ENCODE assay signal across 16 cellular contexts in genomic region chr12:73452672-73453469, GRCh38.
DNase-seq lines count a peak whose midpoint lies in the region; ATAC-seq and TF ChIP-seq lines count a peak whose summit lies in the region.
"Had no signal": no experiment of that assay in that cellular context is flagged by ENCODE, and none has a peak within 500 bp of the region (broad histone marks: within the 10 kb centered on the region; RNA-seq: fewer than 3 reads in every experiment).

No MANE protein-coding gene starts in this region.

- H2AFZ ChIP-seq in KMS-11 (ENCODE audit: low read depth), result peak overlapping the region; percentile 73

- H3K9ac ChIP-seq in KMS-11, result peak overlapping the region; percentile 56

- peak overlapping the region; percentile 79 for H3K4me2 ChIP-seq in KMS-11

- H3K27me3 ChIP-seq in KMS-11 (ENCODE audit: insufficient read depth, low read depth) (no peaks in the 10 kb centered on the region), foreskin keratinocyte (no peaks in the 10 kb centered on the region)
- H3K27me3 ChIP-seq: tibial nerve had no signal

- 0 out of 2 replicates have a peak overlapping the region, but pooled peaks have one; percentile 10 for H3K4me3 ChIP-seq in GM08714 (ENCODE audit: low read length)
- H3K4me3 ChIP-seq in KMS-11 (IDR thresholded peaks at IDR 0.05; ENCODE audit: insufficient read depth, low read depth, low read length), result no peak overlapping the region
- H3K4me3 ChIP-seq: tibial nerve had no signal

- H3K36me3 ChIP-seq in KMS-11 (ENCODE audit: insufficient read depth), result no peaks in the 10 kb centered on the region
- H3K36me3 ChIP-seq: tibial nerve had no signal

- H3K27ac ChIP-seq in KMS-11 (peak overlapping the region; percentile 74), foreskin keratinocyte (no peak overlapping the region)
- H3K27ac ChIP-seq: RWPE1, tibial nerve, VCaP had no signal

- H3K4me1 ChIP-seq in KMS-11 (ENCODE audit: low read depth, poor library complexity, severe bottlenecking) (peaks cover 18% of the 10 kb centered on the region), foreskin keratinocyte (no peaks in the 10 kb centered on the region)
- H3K4me1 ChIP-seq: tibial nerve had no signal

- DNase-seq in activated CD8-positive, alpha-beta memory T cell treated with anti-CD3 and anti-CD28 coated beads for 24 hours, result no peak
- no peak for DNase-seq in cerebellar nuclear complex (lab: John Stamatoyannopoulos, UW)
- DNase-seq in NCI-H2107 treated with DMSO at 0.1 percent for 48 hours (lab: John Stamatoyannopoulos, UW; ENCODE audit: unreplicated experiment), result no peak
- DNase-seq in foreskin keratinocyte, result no peak
- DNase-seq: activated CD4-positive, alpha-beta memory T cell treated with anti-CD3 and anti-CD28 coated beads, Interleukin-2, amount 10 ng/mL, durations not matched to agents 7 days and 5 days; CD8-positive, alpha-beta memory T cell; NCI-H1092; NCI-H748 treated with DMSO at 0.1 percent for 48 hours; T-cell had no signal

- H4K20me1 ChIP-seq in KMS-11 (ENCODE audit: insufficient read depth), result no peaks in the 10 kb centered on the region

- H3K79me2 ChIP-seq in KMS-11 (ENCODE audit: insufficient read depth, low read depth), result no peaks in the 10 kb centered on the region

- ATAC-seq in GM19397 (IDR thresholded peaks at IDR 0.05; ENCODE audit: unreplicated experiment) (peak; percentile 69), HG02763 (IDR thresholded peaks at IDR 0.05; ENCODE audit: unreplicated experiment) (peak; percentile 52), foreskin keratinocyte (no peak)
- ATAC-seq: T-cell had no signal

- TF ChIP-seq CTCF in KMS-11 (conservative IDR thresholded peaks at IDR 0.05; ENCODE audit: low read depth, low read length), result no peak
- TF ChIP-seq CTCF in foreskin keratinocyte (conservative IDR thresholded peaks at IDR 0.05), result no peak
